In the genomic region with DNA sequence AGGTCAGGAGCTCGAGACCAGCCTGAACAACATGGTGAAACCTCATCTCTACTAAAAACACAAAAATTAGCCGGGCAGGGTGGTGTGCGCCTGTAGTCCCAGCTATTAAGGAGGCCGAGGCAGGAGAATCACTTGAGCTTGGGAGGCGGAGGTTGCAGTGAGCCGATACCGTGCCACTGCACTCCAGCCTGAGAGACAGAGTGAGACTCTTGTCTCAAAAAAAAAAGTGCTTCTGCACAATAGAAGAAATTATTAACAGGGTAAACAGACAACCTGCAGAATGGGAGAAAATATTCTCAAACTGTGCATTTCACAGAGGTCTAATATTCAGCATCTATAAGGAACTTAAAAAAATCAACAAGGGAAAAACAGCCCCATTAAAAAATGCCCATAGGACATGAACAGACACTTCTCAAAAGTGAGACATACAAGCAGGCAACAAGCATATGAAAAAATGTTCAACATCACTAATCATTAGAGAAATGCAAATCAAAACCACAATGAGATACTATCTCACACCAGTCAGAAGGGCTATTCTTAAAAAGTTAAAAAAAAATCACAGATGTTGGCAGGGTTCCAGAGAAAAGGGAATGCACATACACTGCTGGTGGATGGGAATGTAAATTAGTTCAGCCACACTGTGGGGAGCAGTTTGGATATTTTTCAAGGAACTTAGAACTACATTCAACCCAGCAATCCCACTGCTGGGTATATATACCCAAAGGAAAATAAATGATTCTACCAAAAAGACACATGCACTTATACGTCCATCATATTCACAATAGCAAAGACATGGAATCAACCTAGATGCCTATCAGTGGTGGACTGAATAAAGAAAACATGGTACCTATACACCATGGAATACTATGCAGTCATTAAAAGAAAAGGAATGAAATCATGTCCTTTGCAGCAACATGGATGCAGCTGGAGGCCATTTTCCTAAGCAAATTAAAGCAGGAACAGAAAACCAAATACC, we compare ENCODE assay signal across 12 cellular contexts.
DNase-seq lines count a peak whose midpoint lies in the region; ATAC-seq and TF ChIP-seq lines count a peak whose summit lies in the region.
"Had no signal": no experiment of that assay in that cellular context is flagged by ENCODE, and none has a peak within 500 bp of the region (broad histone marks: within the 10 kb centered on the region; RNA-seq: fewer than 3 reads in every experiment).

No MANE protein-coding gene starts in this region.

- peak; percentile 12 for DNase-seq in AG04449 (ENCODE audit: low read depth, low spot score)
- peak; percentile 15 for DNase-seq in NCI-H226
- DNase-seq in medulla oblongata (ENCODE audit: extremely low spot score) = no peak
- DNase-seq in C1 segment of cervical spinal cord (lab: John Stamatoyannopoulos, UW) = no peak
- no peak for DNase-seq in WERI-Rb-1
- no peak for DNase-seq in cerebellar cortex (ENCODE audit: low spot score)
- DNase-seq: NCI-H1417, occipital lobe had no signal

- no peak overlapping the region for H3K27ac ChIP-seq in WERI-Rb-1
- H3K27ac ChIP-seq: A549 had no signal

- CTCF ChIA-PET in AG04449 (lab: Yijun Ruan, JAX) = interaction anchor here (0.5 to 0.9 kb wide), 2 partner anchors 30 to 47 kb away, joined by 3 to 4 read pairs; no protein-coding TSS in a partner anchor

- no peaks in the 10 kb centered on the region for H3K36me3 ChIP-seq in WERI-Rb-1

- POLR2A ChIA-PET in AG04449 (lab: Yijun Ruan, JAX) = no interaction called here

- H3K4me3 ChIP-seq in AG04449 (ENCODE audit: low read depth, low read length) = no peak overlapping the region
- H3K4me3 ChIP-seq in WERI-Rb-1 (ENCODE audit: low read depth, low read length) = no peak overlapping the region
- H3K4me3 ChIP-seq: A549 had no signal

- TF ChIP-seq CTCF in AG04449 (IDR thresholded peaks at IDR 0.05; ENCODE audit: insufficient read depth, low read length, missing control alignments) = no peak
- no peak for TF ChIP-seq CTCF in WERI-Rb-1 (IDR thresholded peaks at IDR 0.05; ENCODE audit: low read depth, low read length)

- no peaks in the 10 kb centered on the region for H3K9me3 ChIP-seq in WERI-Rb-1 (ENCODE audit: severe bottlenecking)
- H3K9me3 ChIP-seq: A549 had no signal

- peak; percentile 70 for ATAC-seq in GM19397 (IDR thresholded peaks at IDR 0.05; ENCODE audit: unreplicated experiment)
- peak; percentile 73 for ATAC-seq in HG02938 (IDR thresholded peaks at IDR 0.05; ENCODE audit: unreplicated experiment)
- ATAC-seq: A549, WTC11 had no signal

- no peaks in the 10 kb centered on the region for H3K27me3 ChIP-seq in WERI-Rb-1 (ENCODE audit: insufficient read depth, low read depth, severe bottlenecking)

Comparison
In these comparisons a context has a peak if more than half of its experiments do, and no peak if none do; other contexts are left out.
1. DNase-seq: peak in AG04449 (single experiment) and NCI-H226 (single experiment); none in medulla oblongata (single experiment), C1 segment of cervical spinal cord (0 of 14), WERI-Rb-1 (single experiment) and cerebellar cortex (single experiment).